ENCODE assay signal across 1 cellular context in the genomic region with DNA sequence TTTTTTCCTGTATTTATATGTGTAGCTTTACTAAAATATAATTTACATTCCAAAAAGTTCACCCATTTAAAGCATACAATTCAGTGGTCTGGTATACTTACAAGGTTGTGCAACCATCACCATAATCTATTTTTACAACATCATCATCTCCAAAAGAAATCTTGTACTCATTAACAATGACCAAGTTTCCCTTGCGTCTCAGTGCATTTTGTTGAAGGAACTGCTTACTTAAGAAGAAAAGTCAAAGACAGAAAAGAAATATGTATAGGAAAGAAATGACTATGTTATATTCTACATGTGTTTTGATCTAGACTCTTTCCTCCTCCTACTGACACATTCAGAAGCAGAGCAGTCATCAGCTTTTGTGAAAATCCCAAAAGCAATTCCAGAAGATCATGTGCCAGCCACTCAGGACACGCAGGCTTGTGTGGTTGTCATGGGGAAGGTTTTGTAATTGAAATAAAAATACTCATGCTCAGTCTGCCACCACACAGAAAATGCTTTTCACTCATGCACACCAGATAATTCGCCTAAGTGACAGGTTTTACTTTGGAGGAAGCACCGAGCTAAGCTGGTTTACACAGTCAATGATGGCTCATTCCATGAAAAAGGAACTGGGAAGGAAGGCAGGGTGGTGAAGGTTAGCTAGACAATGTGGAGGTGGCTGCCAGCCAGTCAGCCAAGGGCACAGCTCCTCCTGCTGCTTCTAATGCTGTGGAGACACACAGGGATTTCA.
TF ChIP-seq lines count a peak whose summit lies in the region.

No MANE protein-coding gene starts in this region.

TF ChIP-seq in SK-N-SH, 30 proteins besides CTCF, POLR2A, EP300 and RAD21 (continued from another document):
- TF ChIP-seq, protein P1, sequence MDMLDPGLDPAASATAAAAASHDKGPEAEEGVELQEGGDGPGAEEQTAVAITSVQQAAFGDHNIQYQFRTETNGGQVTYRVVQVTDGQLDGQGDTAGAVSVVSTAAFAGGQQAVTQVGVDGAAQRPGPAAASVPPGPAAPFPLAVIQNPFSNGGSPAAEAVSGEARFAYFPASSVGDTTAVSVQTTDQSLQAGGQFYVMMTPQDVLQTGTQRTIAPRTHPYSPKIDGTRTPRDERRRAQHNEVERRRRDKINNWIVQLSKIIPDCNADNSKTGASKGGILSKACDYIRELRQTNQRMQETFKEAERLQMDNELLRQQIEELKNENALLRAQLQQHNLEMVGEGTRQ (IDR thresholded peaks at IDR 0.05; ENCODE audit: borderline replicate concordance, low read depth, low read length) = no peak
- no peak for TF ChIP-seq ELF1 (IDR thresholded peaks at IDR 0.05)
- TF ChIP-seq USF1 (IDR thresholded peaks at IDR 0.05; ENCODE audit: borderline replicate concordance, low read depth) = no peak
- no peak for TF ChIP-seq RCOR1 (IDR thresholded peaks at IDR 0.05; ENCODE audit: low read length)
- no peak for TF ChIP-seq GATA2 (CRISPR knock-in tag; IDR thresholded peaks at IDR 0.05)
- no peak for TF ChIP-seq SMC3 (IDR thresholded peaks at IDR 0.05; ENCODE audit: low read depth, low read length)
- no peak for TF ChIP-seq FOXM1 (IDR thresholded peaks at IDR 0.05; ENCODE audit: low read depth)
